In genomic region chr5:139293504-139294371, GRCh38 we compare ENCODE assay signal across 8 cellular contexts. TPM values are rescaled to one million over a fixed set of nuclear protein-coding genes. Genes with fewer than 3 reads are reported as not detected.
DNase-seq lines count a peak whose midpoint lies in the region; ATAC-seq and TF ChIP-seq lines count a peak whose summit lies in the region.

TSS of gene MATR3 (plus strand) at chr5:139293740. CDS start at chr5:139307416, 13,676 bp downstream.

- peak within 1 kb of the TSS; percentile 99 for H3K4me3 ChIP-seq in BJ (ENCODE audit: low read depth, low read length)

- TF ChIP-seq CTCF in BJ (IDR thresholded peaks at IDR 0.05; ENCODE audit: insufficient read depth, low read depth, low read length) = no peak

- DNase-seq in BJ (ENCODE audit: low read depth) (peak; percentile 68), NCI-H748 (lab: John Stamatoyannopoulos, UW; ENCODE audit: unreplicated experiment) (peak; percentile 98), dedifferentiated amniotic fluid mesenchymal stem cell (ENCODE audit: extremely low spot score) (peak; percentile 94), left lobe of liver (ENCODE audit: low spot score) (peak; percentile 95)
- peak; percentile 93 for DNase-seq in activated CD4-positive, alpha-beta T cell treated with anti-CD3 and anti-CD28 coated beads, Interleukin-2, amount 50 U/mL, for 1 hour
- DNase-seq in stimulated activated CD4-positive, alpha-beta T cell treated with anti-CD3 and anti-CD28 coated beads, Interleukin-2, amount 100 ng/mL, for 4 hours (ENCODE audit: low read depth) = peak; percentile 90

- no peaks in the 10 kb centered on the region for H3K36me3 ChIP-seq in BJ (ENCODE audit: control insufficient read depth, insufficient read depth, low read length)

- no peaks in the 10 kb centered on the region for H3K27me3 ChIP-seq in BJ (ENCODE audit: control insufficient read depth, insufficient read depth, low read length)

- POLR2A ChIA-PET in BJ (lab: Charles Lee) = interaction anchor here (0.6 to 1.5 kb wide), 4 partner anchors 21 to 718 kb away, joined by 3 to 4 read pairs (median 3); partner anchors contain the start of genes HSPA9 and PAIP2

- ATAC-seq in GM19328 (IDR thresholded peaks at IDR 0.05; ENCODE audit: unreplicated experiment) (peak; percentile 69), HG03520 (IDR thresholded peaks at IDR 0.05; ENCODE audit: unreplicated experiment) (peak; percentile 60), left lobe of liver (peak; percentile 93)

- CTCF ChIA-PET in BJ (lab: Yijun Ruan, JAX) = interaction anchor here (0.6 to 1.2 kb wide), 6 partner anchors 11 to 683 kb away, joined by 3 to 7 read pairs (median 3); partner anchors contain the start of gene PAIP2

RNA-seq across cellular contexts. Expression of gene MATR3, which starts in this region (rescaled TPM):
- polyA plus RNA-seq in BJ (2011; rRNA removed) = 76.5 and 97.0 TPM in 2 replicates
- polyA minus RNA-seq in BJ (2011; rRNA and poly(A)+ RNA removed) = 77.6 and 106 TPM in 2 replicates
- 39.2 TPM for total RNA-seq in left lobe of liver

Comparison
In these comparisons a context has a peak if more than half of its experiments do, and no peak if none do; other contexts are left out.
1. Peak in every context shown above with its lines: DNase-seq, ATAC-seq and H3K4me3 ChIP-seq.